In genomic region chr12:41959271-41959670, GRCh38 we compare ENCODE assay signal across 28 cellular contexts.
"Had no signal": no experiment of that assay in that cellular context is flagged by ENCODE, and none has a peak within 500 bp of the region (broad histone marks: within the 10 kb centered on the region; RNA-seq: fewer than 3 reads in every experiment).

No MANE protein-coding gene starts in this region.

- H3K27ac ChIP-seq: colonic mucosa, coronary artery, dorsolateral prefrontal cortex, epithelial cell of prostate, esophagus muscularis mucosa, esophagus squamous epithelium, foreskin keratinocyte, gastrocnemius medialis, gastroesophageal sphincter, heart left ventricle, heart right ventricle had no signal

- ATAC-seq: effector memory CD8-positive, alpha-beta T cell; esophagus mucosa; foreskin keratinocyte; gastrocnemius medialis; gastroesophageal sphincter; heart left ventricle; heart right ventricle had no signal

- H3K4me3 ChIP-seq: colonic mucosa, coronary artery, dorsolateral prefrontal cortex, esophagus muscularis mucosa, esophagus squamous epithelium, gastrocnemius medialis, gastroesophageal sphincter, heart left ventricle, heart right ventricle had no signal

- FAIRE-seq: colon, endometrium, endothelial cell of umbilical vein, frontal cortex had no signal

- H3K36me3 ChIP-seq: colonic mucosa, esophagus muscularis mucosa, esophagus squamous epithelium, gastrocnemius medialis, gastroesophageal sphincter, heart left ventricle, heart right ventricle had no signal

- H3K4me1 ChIP-seq: colonic mucosa, esophagus squamous epithelium, foreskin keratinocyte had no signal

- DNase-seq: colonic mucosa; cortex of kidney; dermis blood vessel endothelial cell; dorsolateral prefrontal cortex; effector CD4-positive, alpha-beta T cell; effector CD8-positive, alpha-beta T cell; effector memory CD4-positive, alpha-beta T cell; effector memory CD8-positive, alpha-beta T cell; endodermal cell; erythroblast; esophagus squamous epithelium; foreskin fibroblast; foreskin keratinocyte; foreskin melanocyte; gastrocnemius medialis; glutamatergic neuron; head of caudate nucleus; heart left ventricle; heart right ventricle had no signal

- H3K27me3 ChIP-seq: colonic mucosa, dorsolateral prefrontal cortex, esophagus muscularis mucosa, esophagus squamous epithelium, foreskin keratinocyte, gastrocnemius medialis, gastroesophageal sphincter, heart left ventricle, heart right ventricle had no signal

- H3K9me3 ChIP-seq: colonic mucosa, esophagus muscularis mucosa, esophagus squamous epithelium, gastrocnemius medialis, gastroesophageal sphincter, heart left ventricle had no signal
